ENCODE assay signal across 24 cellular contexts in the genomic region with DNA sequence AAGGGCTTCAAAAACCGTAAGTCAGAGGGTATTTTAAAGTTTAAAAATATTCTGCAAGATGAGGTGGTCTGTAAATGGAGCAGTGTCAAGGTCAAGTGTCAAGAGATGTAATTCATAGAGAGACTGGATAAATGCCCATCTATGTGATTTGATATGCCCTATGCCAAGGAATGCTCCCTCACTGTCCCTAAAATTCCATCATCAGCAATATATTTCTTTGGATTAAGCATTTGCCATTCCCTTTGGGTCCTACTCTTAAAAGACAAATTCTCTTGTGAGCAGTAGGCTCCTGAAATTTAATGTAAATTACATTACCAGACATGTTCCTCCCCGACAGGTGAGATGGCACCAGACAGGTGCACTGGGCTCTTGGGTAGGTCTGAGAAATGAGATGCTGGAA.
"Had no signal": no experiment of that assay in that cellular context is flagged by ENCODE, and none has a peak within 500 bp of the region (broad histone marks: within the 10 kb centered on the region; RNA-seq: fewer than 3 reads in every experiment).

No MANE protein-coding gene starts in this region.

- H3K4me3 Mint-ChIP-seq: memory B cell; naive thymus-derived CD4-positive, alpha-beta T cell; nephron; stimulated activated memory B cell treated with anti-CD40 and anti-IgM and Interleukin-4, amounts not matched to agents 10 μg/mL and 1 μg/mL and 100 μg/mL, for 72 hours had no signal

- H3K36me3 ChIP-seq: gastrocnemius medialis, heart left ventricle, ovary, spleen, tibial artery, upper lobe of left lung, uterus had no signal

- DNase-seq: cerebellar nuclear complex; cortex of kidney; gastrocnemius medialis; heart left ventricle; kidney; midbrain; naive thymus-derived CD4-positive, alpha-beta T cell; nucleus accumbens; ovary; spleen; stimulated activated CD4-positive, alpha-beta T cell treated with anti-CD3 and anti-CD28 coated beads, Interleukin-4, amount 100 ng/mL, for 4 hours; stimulated activated naive CD8-positive, alpha-beta T cell treated with anti-CD3 and anti-CD28 coated beads, Interleukin-15, Interleukin-2, amounts not matched to agents 100 U/mL and 50 U/mL, for 24 hours; substantia nigra; testis; tibial artery; upper lobe of left lung; uterus had no signal

- H3K27me3 ChIP-seq: gastrocnemius medialis, heart left ventricle, hepatocyte, ovary, spleen, testis, tibial artery, upper lobe of left lung, uterus had no signal

- H3K27ac Mint-ChIP-seq: nephron; stimulated activated memory B cell treated with anti-CD40 and anti-IgM and Interleukin-4, amounts not matched to agents 10 μg/mL and 1 μg/mL and 100 μg/mL, for 72 hours had no signal

- H3K9me3 ChIP-seq: gastrocnemius medialis, heart left ventricle, ovary, spleen, testis, tibial artery, upper lobe of left lung, uterus had no signal

- H3K36me3 Mint-ChIP-seq: memory B cell; naive thymus-derived CD4-positive, alpha-beta T cell; stimulated activated memory B cell treated with anti-CD40 and anti-IgM and Interleukin-4, amounts not matched to agents 10 μg/mL and 1 μg/mL and 100 μg/mL, for 72 hours had no signal

- H3K9me3 Mint-ChIP-seq: memory B cell; nephron; stimulated activated memory B cell treated with anti-CD40 and anti-IgM and Interleukin-4, amounts not matched to agents 10 μg/mL and 1 μg/mL and 100 μg/mL, for 72 hours had no signal

- H3K4me3 ChIP-seq: gastrocnemius medialis, heart left ventricle, hepatocyte, lung, ovary, spleen, testis, tibial artery, upper lobe of left lung, uterus had no signal

- ATAC-seq: gastrocnemius medialis; heart left ventricle; left lobe of liver; naive thymus-derived CD4-positive, alpha-beta T cell; sciatic nerve; stimulated activated memory B cell treated with anti-CD40 and anti-IgM and Interleukin-4, amounts not matched to agents 10 μg/mL and 1 μg/mL and 100 μg/mL, for 72 hours; stimulated activated naive CD8-positive, alpha-beta T cell treated with anti-CD3 and anti-CD28 coated beads, Interleukin-15, Interleukin-2, amounts not matched to agents 100 U/mL and 50 U/mL, for 24 hours had no signal

- FAIRE-seq: kidney had no signal

- H3K27ac ChIP-seq: gastrocnemius medialis, heart left ventricle, hepatocyte, ovary, spleen, testis, tibial artery, upper lobe of left lung, uterus had no signal

- H3K79me2 ChIP-seq: hepatocyte had no signal

- H2AFZ ChIP-seq: hepatocyte had no signal

- H3K27me3 Mint-ChIP-seq: memory B cell; stimulated activated memory B cell treated with anti-CD40 and anti-IgM and Interleukin-4, amounts not matched to agents 10 μg/mL and 1 μg/mL and 100 μg/mL, for 72 hours had no signal

- H3K4me2 ChIP-seq: hepatocyte had no signal
